In genomic region chr19:34998777-34999497, GRCh38 we compare ENCODE assay signal across 1 cellular context.
TF ChIP-seq lines count a peak whose summit lies in the region.

No MANE protein-coding gene starts in this region.

TF ChIP-seq in GM12878, 131 proteins besides CTCF, POLR2A, EP300 and RAD21:
- no peak for TF ChIP-seq IRF5 (IDR thresholded peaks at IDR 0.05; ENCODE audit: borderline replicate concordance)
- TF ChIP-seq BMI1 (IDR thresholded peaks at IDR 0.05; ENCODE audit: borderline replicate concordance), result no peak
- 0 out of 2 replicates have a peak, but pooled peaks have one; percentile 21 for TF ChIP-seq RFX5 (IDR thresholded peaks at IDR 0.05; ENCODE audit: low read depth, low read length)
- TF ChIP-seq ELK1 (IDR thresholded peaks at IDR 0.05; ENCODE audit: low read depth, low read length), result no peak
- 0 out of 2 replicates have a peak, but pooled peaks have one; percentile 16 for TF ChIP-seq MTA2 (IDR thresholded peaks at IDR 0.05; ENCODE audit: low read depth)
- TF ChIP-seq HDAC2 (IDR thresholded peaks at IDR 0.05), result no peak
- TF ChIP-seq IRF4 (IDR thresholded peaks at IDR 0.05; ENCODE audit: low read depth, low read length), result no peak
- peak; percentile 47; the same call in 1 of the 2 replicates for TF ChIP-seq PKNOX1 (IDR thresholded peaks at IDR 0.05)
- TF ChIP-seq CEBPZ (IDR thresholded peaks at IDR 0.05; ENCODE audit: low read depth, low read length), result no peak
- TF ChIP-seq SIX5 (IDR thresholded peaks at IDR 0.05; ENCODE audit: low read depth, low read length, severe bottlenecking), result no peak
- TF ChIP-seq EED (IDR thresholded peaks at IDR 0.05; ENCODE audit: low read depth), result peak; percentile 46; the same call in 1 of the 2 replicates
- peak; percentile 19; the same call in 1 of the 2 replicates for TF ChIP-seq POLR2AphosphoS2 (IDR thresholded peaks at IDR 0.05; ENCODE audit: low read depth, low read length)
- no peak for TF ChIP-seq POU2F2 (IDR thresholded peaks at IDR 0.05; ENCODE audit: borderline replicate concordance, low read depth, low read length)
- peak; percentile 26; the same call in 1 of the 2 replicates for TF ChIP-seq SMARCA5 (IDR thresholded peaks at IDR 0.05)
- no peak for TF ChIP-seq ZNF622 (IDR thresholded peaks at IDR 0.05)
- TF ChIP-seq MLLT1 (IDR thresholded peaks at IDR 0.05), result peak; percentile 94
- no peak for TF ChIP-seq BCLAF1 (IDR thresholded peaks at IDR 0.05)
- no peak for TF ChIP-seq PBX3 (IDR thresholded peaks at IDR 0.05; ENCODE audit: insufficient replicate concordance, low read depth, low read length)
- TF ChIP-seq CREM (IDR thresholded peaks at IDR 0.05; ENCODE audit: low read depth), result no peak
- TF ChIP-seq HDGF (IDR thresholded peaks at IDR 0.05), result peak; percentile 65; the same call in 1 of the 2 replicates
- TF ChIP-seq NBN (IDR thresholded peaks at IDR 0.05), result peak; percentile 36
- TF ChIP-seq ZNF384 (IDR thresholded peaks at IDR 0.05; ENCODE audit: borderline replicate concordance, low read depth, low read length), result peak; percentile 37; the same call in 1 of the 2 replicates
- TF ChIP-seq ZBTB11 (CRISPR knock-in tag; IDR thresholded peaks at IDR 0.05), result no peak
